ENCODE assay signal across 1 cellular context in the genomic region with DNA sequence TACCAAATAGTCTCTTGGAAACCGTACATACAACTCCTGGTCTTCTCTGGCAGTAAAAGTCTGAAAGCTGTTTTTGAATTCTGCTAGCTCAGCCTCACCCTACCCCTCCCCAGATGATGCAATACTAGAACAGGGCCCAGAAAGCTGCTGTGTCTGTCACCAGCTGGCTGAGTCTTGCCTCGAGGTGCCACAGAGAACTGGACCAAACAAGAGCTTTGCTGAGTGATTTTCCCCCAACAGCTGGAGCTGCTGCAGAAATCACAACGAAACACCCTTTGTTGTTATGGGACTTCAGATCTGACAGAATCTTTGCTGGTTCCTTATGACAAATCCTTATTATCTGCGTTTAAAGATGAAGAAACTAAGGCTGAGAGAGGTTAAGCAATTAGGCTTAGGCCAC.
TF ChIP-seq lines count a peak whose summit lies in the region.

No MANE protein-coding gene starts in this region.

TF ChIP-seq in H1, 55 proteins besides CTCF, POLR2A, EP300 and RAD21:
- TF ChIP-seq CBX8 (IDR thresholded peaks at IDR 0.05; ENCODE audit: borderline replicate concordance, low read depth, low read length) (no peak), TBP (IDR thresholded peaks at IDR 0.05; ENCODE audit: low read depth, low read length) (no peak), CEBPB (IDR thresholded peaks at IDR 0.05; ENCODE audit: low read depth, low read length) (peak; percentile 77), JUN (IDR thresholded peaks at IDR 0.05; ENCODE audit: low read depth, low read length) (no peak), SP1 (IDR thresholded peaks at IDR 0.05; ENCODE audit: low read depth, low read length) (no peak), ASH2L (IDR thresholded peaks at IDR 0.05; ENCODE audit: low read length) (no peak), TAF1 (IDR thresholded peaks at IDR 0.05; ENCODE audit: low read depth, low read length) (no peak), BACH1 (IDR thresholded peaks at IDR 0.05; ENCODE audit: low read length) (no peak)
